ENCODE assay signal across 9 cellular contexts in genomic region chr3:134449277-134449676, GRCh38. TPM values are rescaled to one million over a fixed set of nuclear protein-coding genes. Genes with fewer than 3 reads are reported as not detected.
DNase-seq lines count a peak whose midpoint lies in the region; ATAC-seq and TF ChIP-seq lines count a peak whose summit lies in the region.
"Had no signal": no experiment of that assay in that cellular context is flagged by ENCODE, and none has a peak within 500 bp of the region (broad histone marks: within the 10 kb centered on the region; RNA-seq: fewer than 3 reads in every experiment).

No MANE protein-coding gene starts in this region.

- H3K4me1 Mint-ChIP-seq in stimulated activated naive CD8-positive, alpha-beta T cell treated with anti-CD3 and anti-CD28 coated beads, Interleukin-15, amount 100 ng/mL, for 72 hours, result no peaks in the 10 kb centered on the region

- no peak overlapping the region for H3K27ac ChIP-seq in RWPE2 (ENCODE audit: poor library complexity, severe bottlenecking)

- DNase-seq in stimulated activated naive CD8-positive, alpha-beta T cell treated with anti-CD3 and anti-CD28 coated beads, Interleukin-15, amount 100 ng/mL, for 72 hours, result no peak
- no peak for DNase-seq in stimulated activated naive CD8-positive, alpha-beta T cell treated with anti-CD3 and anti-CD28 coated beads, Interleukin-15, Interleukin-2, amounts not matched to agents 100 U/mL and 50 U/mL, for 24 hours
- DNase-seq in RWPE2 (ENCODE audit: low spot score) (no peak), globus pallidus (ENCODE audit: low spot score) (peak; percentile 89), sciatic nerve (ENCODE audit: low spot score) (no peak), NCI-H2227 treated with DMSO at 0.1 percent for 48 hours (lab: John Stamatoyannopoulos, UW) (no peak)

- H3K4me1 ChIP-seq in RWPE2 (ENCODE audit: insufficient read depth, poor library complexity, severe bottlenecking), result no peaks in the 10 kb centered on the region

- no peak overlapping the region for H3K27ac Mint-ChIP-seq in stimulated activated naive CD8-positive, alpha-beta T cell treated with anti-CD3 and anti-CD28 coated beads, Interleukin-15, amount 100 ng/mL, for 72 hours
- H3K27ac Mint-ChIP-seq: activated naive CD8-positive, alpha-beta T cell had no signal

- no peaks in the 10 kb centered on the region for H3K36me3 ChIP-seq in RWPE2 (ENCODE audit: low read depth)

- intact Hi-C loops in sciatic nerve (cut with DNase I), result loop anchor here (5.0 kb wide), 1 partner anchor 77 kb away; the partner anchor contains the start of gene AMOTL2

- no peaks in the 10 kb centered on the region for H3K27me3 ChIP-seq in RWPE2 (ENCODE audit: insufficient read depth, poor library complexity, severe bottlenecking)

- peak; percentile 56 for TF ChIP-seq CTCF in RWPE2 (IDR thresholded peaks at IDR 0.05; ENCODE audit: poor library complexity, severe bottlenecking)

- H3K9me3 ChIP-seq in RWPE2 (ENCODE audit: severe bottlenecking), result peaks cover 3% of the 10 kb centered on the region

- ATAC-seq in stimulated activated naive CD8-positive, alpha-beta T cell treated with anti-CD3 and anti-CD28 coated beads, Interleukin-15, amount 100 ng/mL, for 72 hours, result peak; percentile 20
- no peak for ATAC-seq in stimulated activated naive CD8-positive, alpha-beta T cell treated with anti-CD3 and anti-CD28 coated beads, Interleukin-15, Interleukin-2, amounts not matched to agents 100 U/mL and 50 U/mL, for 24 hours
- ATAC-seq in RWPE2 (ENCODE audit: low read depth), result peak; percentile 84
- peak; percentile 70 for ATAC-seq in sciatic nerve
- ATAC-seq in HG03175 (IDR thresholded peaks at IDR 0.05; ENCODE audit: unreplicated experiment), result no peak
- no peak for ATAC-seq in GM18858 (IDR thresholded peaks at IDR 0.05; ENCODE audit: unreplicated experiment)

- peaks cover 0 to 17% of the 10 kb centered on the region in 2 donors for H3K9me3 Mint-ChIP-seq in stimulated activated naive CD8-positive, alpha-beta T cell treated with anti-CD3 and anti-CD28 coated beads, Interleukin-15, amount 100 ng/mL, for 72 hours

- peaks cover 43% of the 10 kb centered on the region for H3K27me3 Mint-ChIP-seq in stimulated activated naive CD8-positive, alpha-beta T cell treated with anti-CD3 and anti-CD28 coated beads, Interleukin-15, amount 100 ng/mL, for 72 hours

- no peak overlapping the region for H3K4me3 Mint-ChIP-seq in stimulated activated naive CD8-positive, alpha-beta T cell treated with anti-CD3 and anti-CD28 coated beads, Interleukin-15, amount 100 ng/mL, for 72 hours
- H3K4me3 Mint-ChIP-seq: activated naive CD8-positive, alpha-beta T cell had no signal

- H3K4me3 ChIP-seq in RWPE2 (ENCODE audit: severe bottlenecking), result no peak overlapping the region

RNA-seq across cellular contexts. Expression of gene ANAPC13, which starts 36.5 kb away (rescaled TPM):
- total RNA-seq in sciatic nerve, result 39.1 TPM

RNA-seq across cellular contexts. Expression of gene CEP63, which starts 36.6 kb away (rescaled TPM):
- 31.3 TPM for total RNA-seq in sciatic nerve

Comparison
In these comparisons a context has a peak if more than half of its experiments do, and no peak if none do; other contexts are left out.
1. ATAC-seq: peak in stimulated activated naive CD8-positive, alpha-beta T cell treated with anti-CD3 and anti-CD28 coated beads, Interleukin-15, amount 100 ng/mL, for 72 hours (single experiment), RWPE2 (single experiment) and sciatic nerve (single experiment); none in stimulated activated naive CD8-positive, alpha-beta T cell treated with anti-CD3 and anti-CD28 coated beads, Interleukin-15, Interleukin-2, amounts not matched to agents 100 U/mL and 50 U/mL, for 24 hours (single experiment), HG03175 (single experiment) and GM18858 (single experiment).